Comparison of ENCODE assay signal across 9 cellular contexts in genomic region chr9:38026021-38026809, GRCh38. TPM values are rescaled to one million over a fixed set of nuclear protein-coding genes. Genes with fewer than 3 reads are reported as not detected.
DNase-seq lines count a peak whose midpoint lies in the region; ATAC-seq and TF ChIP-seq lines count a peak whose summit lies in the region.
"Had no signal": no experiment of that assay in that cellular context is flagged by ENCODE, and none has a peak within 500 bp of the region (broad histone marks: within the 10 kb centered on the region; RNA-seq: fewer than 3 reads in every experiment).

No MANE protein-coding gene starts in this region.

- no peaks in the 10 kb centered on the region for H3K27me3 Mint-ChIP-seq in type B pancreatic cell
- H3K27me3 Mint-ChIP-seq: central memory CD8-positive, alpha-beta T cell had no signal

- H3K4me3 ChIP-seq in AG10803 (ENCODE audit: low read length) (0 out of 2 replicates have a peak overlapping the region, but pooled peaks have one; percentile 15), astrocyte of the cerebellum (ENCODE audit: low read depth, low read length) (no peak overlapping the region)

- no peak; the same call in 1 of the 2 replicates for TF ChIP-seq EP300 in Ishikawa (IDR thresholded peaks at IDR 0.05; ENCODE audit: borderline replicate concordance)

- peak overlapping the region; percentile 24 for H3K27ac ChIP-seq in layer of hippocampus (ENCODE audit: low read depth, low read length)

- H3K4me3 Mint-ChIP-seq in type B pancreatic cell = peak overlapping the region; percentile 71
- H3K4me3 Mint-ChIP-seq: central memory CD8-positive, alpha-beta T cell had no signal

- no peaks in the 10 kb centered on the region for H3K27me3 ChIP-seq in layer of hippocampus (ENCODE audit: control insufficient read depth, insufficient read depth, low read length)

- H3K27ac Mint-ChIP-seq in type B pancreatic cell = peak overlapping the region; percentile 96

- in situ Hi-C loops in astrocyte of the cerebellum (cut with HindIII; ENCODE audit: low sequenced_read_pairs) = no loop called here

- DNase-seq in AG10803 (ENCODE audit: low read depth) = peak; percentile 95
- DNase-seq in astrocyte of the cerebellum (ENCODE audit: low read depth) = peak; percentile 83
- DNase-seq in type B pancreatic cell (ENCODE audit: extremely low spot score, unreplicated experiment) = no peak
- no peak for DNase-seq in activated CD4-positive, alpha-beta T cell treated with anti-CD3 and anti-CD28 coated beads for 48 hours
- no peak for DNase-seq in putamen (ENCODE audit: low spot score)

- no peak for ATAC-seq in HG02571 (IDR thresholded peaks at IDR 0.05; ENCODE audit: unreplicated experiment)

- H3K9me3 Mint-ChIP-seq in type B pancreatic cell = no peaks in the 10 kb centered on the region
- H3K9me3 Mint-ChIP-seq: central memory CD8-positive, alpha-beta T cell had no signal

- no peaks in the 10 kb centered on the region for H3K36me3 Mint-ChIP-seq in type B pancreatic cell

- TF ChIP-seq RAD21 in Ishikawa (IDR thresholded peaks at IDR 0.05; ENCODE audit: low read depth) = no peak

- TF ChIP-seq CTCF in AG10803 (conservative IDR thresholded peaks at IDR 0.05; ENCODE audit: low read length) (no peak), astrocyte of the cerebellum (IDR thresholded peaks at IDR 0.05; ENCODE audit: low read depth, low read length, missing control alignments) (no peak), type B pancreatic cell (conservative IDR thresholded peaks at IDR 0.05) (no peak)

- H3K4me1 Mint-ChIP-seq in type B pancreatic cell (ENCODE audit: unreplicated experiment) = peaks cover 62% of the 10 kb centered on the region
- H3K4me1 Mint-ChIP-seq: central memory CD8-positive, alpha-beta T cell had no signal

TF ChIP-seq in Ishikawa, 13 proteins besides CTCF, POLR2A, EP300 and RAD21:
- TF ChIP-seq EGR1 (IDR thresholded peaks at IDR 0.05) (no peak), TCF12 (IDR thresholded peaks at IDR 0.05; ENCODE audit: low read depth) (peak; percentile 40; the same call in 1 of the 2 replicates), FOXM1 (IDR thresholded peaks at IDR 0.05; ENCODE audit: borderline replicate concordance, low read depth) (peak; percentile 56; the same call in 1 of the 2 replicates), NFIC (IDR thresholded peaks at IDR 0.05) (peak; percentile 24), ZBTB7A (IDR thresholded peaks at IDR 0.05; ENCODE audit: low read depth) (no peak), CREB1 (IDR thresholded peaks at IDR 0.05; ENCODE audit: low read depth) (no peak)
TF ChIP-seq in Ishikawa: peak in this region for 3.

RNA-seq across cellular contexts. Expression of gene SHB, which starts 42.8 kb away (rescaled TPM):
- total RNA-seq in type B pancreatic cell (ENCODE audit: low replicate concordance) = 14.4 and 20.0 TPM in 2 replicates

Comparison
In these comparisons a context has a peak if more than half of its experiments do, and no peak if none do; other contexts are left out.
1. DNase-seq: peak in AG10803 (single experiment) and astrocyte of the cerebellum (single experiment); none in type B pancreatic cell (single experiment), activated CD4-positive, alpha-beta T cell treated with anti-CD3 and anti-CD28 coated beads for 48 hours (single experiment) and putamen (single experiment).